ENCODE assay signal across 20 cellular contexts in genomic region chr17:49577978-49578893, GRCh38. TPM values are rescaled to one million over a fixed set of nuclear protein-coding genes. Genes with fewer than 3 reads are reported as not detected.
DNase-seq lines count a peak whose midpoint lies in the region; ATAC-seq and TF ChIP-seq lines count a peak whose summit lies in the region.
"Had no signal": no experiment of that assay in that cellular context is flagged by ENCODE, and none has a peak within 500 bp of the region (broad histone marks: within the 10 kb centered on the region; RNA-seq: fewer than 3 reads in every experiment).

No MANE protein-coding gene starts in this region.

- peaks cover 15% of the 10 kb centered on the region for H3K4me1 Mint-ChIP-seq in activated naive CD4-positive, alpha-beta T cell treated with anti-CD3 and anti-CD28 coated beads for 36 hours (ENCODE audit: low read depth)
- H3K4me1 Mint-ChIP-seq in brain: peaks cover 20% of the 10 kb centered on the region
- H3K4me1 Mint-ChIP-seq in CD4-positive, alpha-beta memory T cell: peaks cover 2 to 14% (median 8%) of the 10 kb centered on the region in 4 donors

- no peak for TF ChIP-seq POLR2A in esophagus squamous epithelium (IDR thresholded peaks at IDR 0.05)

- no peak for ATAC-seq in upper lobe of right lung
- ATAC-seq: sciatic nerve had no signal

- POLR2A ChIA-PET in CD4-positive, alpha-beta memory T cell (lab: Charles Lee; ENCODE audit: partially characterized antibody): no interaction called here

- no peak overlapping the region for H2AFZ ChIP-seq in neuronal stem cell (ENCODE audit: low read length)
- H2AFZ ChIP-seq in smooth muscle cell (ENCODE audit: low read depth): no peak overlapping the region

- H3K23ac ChIP-seq in neuronal stem cell (ENCODE audit: low read depth, low read length, poor library complexity): peak overlapping the region; percentile 65

- H3K4ac ChIP-seq in neuronal stem cell (ENCODE audit: low read length): no peak overlapping the region

- no peak for TF ChIP-seq CTCF in brain (conservative IDR thresholded peaks at IDR 0.05)
- no peak for TF ChIP-seq CTCF in upper lobe of right lung (IDR thresholded peaks at IDR 0.05)
- TF ChIP-seq CTCF in smooth muscle cell (IDR thresholded peaks at IDR 0.05; ENCODE audit: borderline replicate concordance, insufficient read depth, poor library complexity, severe bottlenecking): no peak
- TF ChIP-seq CTCF in esophagus squamous epithelium (IDR thresholded peaks at IDR 0.05): no peak

- H3K9me3 Mint-ChIP-seq in activated naive CD4-positive, alpha-beta T cell treated with anti-CD3 and anti-CD28 coated beads for 36 hours: no peaks in the 10 kb centered on the region
- H3K9me3 Mint-ChIP-seq in brain: no peaks in the 10 kb centered on the region
- no peaks in the 10 kb centered on the region for H3K9me3 Mint-ChIP-seq in CD4-positive, alpha-beta memory T cell
- H3K9me3 Mint-ChIP-seq: activated naive CD4-positive, alpha-beta T cell treated with anti-CD3 and anti-CD28 coated beads, Interleukin-2, amount 50 U/mL, for 72 hours; H9 had no signal

- no peaks in the 10 kb centered on the region for H4K20me1 ChIP-seq in smooth muscle cell (ENCODE audit: low read depth)

- H3K36me3 Mint-ChIP-seq in activated naive CD4-positive, alpha-beta T cell treated with anti-CD3 and anti-CD28 coated beads for 36 hours (ENCODE audit: low read depth): no peaks in the 10 kb centered on the region
- H3K36me3 Mint-ChIP-seq in brain: no peaks in the 10 kb centered on the region
- H3K36me3 Mint-ChIP-seq in CD4-positive, alpha-beta memory T cell: no peaks in the 10 kb centered on the region
- H3K36me3 Mint-ChIP-seq: activated naive CD4-positive, alpha-beta T cell treated with anti-CD3 and anti-CD28 coated beads, Interleukin-2, amount 50 U/mL, for 72 hours had no signal

- H3K79me2 ChIP-seq in smooth muscle cell (ENCODE audit: low read depth): no peaks in the 10 kb centered on the region

- H2BK12ac ChIP-seq in neuronal stem cell (ENCODE audit: low read length): peak overlapping the region; percentile 73

- no peak overlapping the region for H3K14ac ChIP-seq in neuronal stem cell (ENCODE audit: low read length)

- H3K4me1 ChIP-seq in neuronal stem cell (ENCODE audit: control insufficient read depth in 2 of 2, insufficient read depth in 1 of 2, low read depth in 1 of 2, low read length in 2 of 2): peaks cover 6% of the 10 kb centered on the region in 2 donors
- peaks cover 28% of the 10 kb centered on the region for H3K4me1 ChIP-seq in upper lobe of right lung
- no peaks in the 10 kb centered on the region for H3K4me1 ChIP-seq in smooth muscle cell (ENCODE audit: low read depth)
- peaks cover 25 to 59% (median 28%) of the 10 kb centered on the region in 3 donors for H3K4me1 ChIP-seq in esophagus squamous epithelium
- H3K4me1 ChIP-seq in CD4-positive, alpha-beta memory T cell (ENCODE audit: insufficient read depth, low read length): peaks cover 17% of the 10 kb centered on the region

- H3K18ac ChIP-seq in neuronal stem cell (ENCODE audit: low read length): no peak overlapping the region

- intact Hi-C loops in activated naive CD4-positive, alpha-beta T cell treated with anti-CD3 and anti-CD28 coated beads for 36 hours (cut with micrococcal nuclease): no loop called here
- intact Hi-C loops in upper lobe of right lung (cut with DNase I) (loop anchor here (10.0 kb wide), 1 partner anchor 267 kb away; the partner anchor contains the start of gene TAC4), esophagus squamous epithelium (cut with DNase I) (loop anchor here (10.0 kb wide), 2 partner anchors 197 to 417 kb away; partner anchors contain the start of gene DLX3)
- intact Hi-C loops in CD4-positive, alpha-beta memory T cell (cut with micrococcal nuclease): no loop called here

- CTCF ChIA-PET in activated naive CD4-positive, alpha-beta T cell treated with anti-CD3 and anti-CD28 coated beads for 36 hours (lab: Charles Lee): interaction anchor here (1.1 to 10.8 kb wide), 2 partner anchors 10 to 116 kb away, joined by 3 to 232 read pairs; no protein-coding TSS in a partner anchor
- CTCF ChIA-PET in CD4-positive, alpha-beta memory T cell (lab: Charles Lee; ENCODE audit: partially characterized antibody): interaction anchor here (0.9 to 11.9 kb wide), 2 partner anchors 120 to 273 kb away, joined by 3 to 219 read pairs; no protein-coding TSS in a partner anchor

- no peak overlapping the region for H3K27ac Mint-ChIP-seq in activated naive CD4-positive, alpha-beta T cell treated with anti-CD3 and anti-CD28 coated beads for 36 hours
- peak overlapping the region in 2 of 5 experiments; percentile 90 to 91 for H3K27ac Mint-ChIP-seq in brain
- H3K27ac Mint-ChIP-seq in CD4-positive, alpha-beta memory T cell: no peak overlapping the region
- H3K27ac Mint-ChIP-seq: activated naive CD4-positive, alpha-beta T cell treated with anti-CD3 and anti-CD28 coated beads, Interleukin-2, amount 50 U/mL, for 72 hours; H9 had no signal

- no peak overlapping the region for H4K91ac ChIP-seq in neuronal stem cell (ENCODE audit: low read depth, low read length, poor library complexity)

- no peak overlapping the region for H3K4me2 ChIP-seq in neuronal stem cell (ENCODE audit: insufficient read depth, low read length, poor library complexity, severe bottlenecking)
- H3K4me2 ChIP-seq in smooth muscle cell: no peak overlapping the region

- no peak overlapping the region for H3K9ac ChIP-seq in neuronal stem cell (ENCODE audit: low read depth, low read length, poor library complexity)
- no peak overlapping the region for H3K9ac ChIP-seq in smooth muscle cell (ENCODE audit: low read depth)

- H3K27me3 ChIP-seq in neuronal stem cell (ENCODE audit: control insufficient read depth in 3 of 3, insufficient read depth in 3 of 3, low read depth in 1 of 3, low read length in 3 of 3): peaks cover 0 to 51% (median 4%) of the 10 kb centered on the region in 3 experiments
- peaks cover 7% of the 10 kb centered on the region for H3K27me3 ChIP-seq in upper lobe of right lung
- H3K27me3 ChIP-seq in smooth muscle cell (ENCODE audit: low read depth): no peaks in the 10 kb centered on the region
- H3K27me3 ChIP-seq in esophagus squamous epithelium: peaks cover 0 to 45% (median 0%) of the 10 kb centered on the region in 4 donors
- peaks cover 18% of the 10 kb centered on the region for H3K27me3 ChIP-seq in CD4-positive, alpha-beta memory T cell (ENCODE audit: insufficient read depth, low read length)
- H3K27me3 ChIP-seq: ovary had no signal

- H2AK5ac ChIP-seq in neuronal stem cell (ENCODE audit: low read depth, low read length): peak overlapping the region; percentile 60

- H3K4me3 ChIP-seq in neuronal stem cell (ENCODE audit: low read length in 2 of 2) (no peak overlapping the region), upper lobe of right lung (no peak overlapping the region), smooth muscle cell (no peak overlapping the region), esophagus squamous epithelium (peak overlapping the region in 1 of 4 donors; percentile 78)
- no peak overlapping the region for H3K4me3 ChIP-seq in CD4-positive, alpha-beta memory T cell (ENCODE audit: low read length in 2 of 2)

- H2BK15ac ChIP-seq in neuronal stem cell (ENCODE audit: low read length): no peak overlapping the region

- H4K8ac ChIP-seq in neuronal stem cell (ENCODE audit: low read depth, low read length): no peak overlapping the region

- DNase-seq in activated naive CD4-positive, alpha-beta T cell treated with anti-CD3 and anti-CD28 coated beads for 36 hours: peak; percentile 78
- no peak for DNase-seq in activated naive CD4-positive, alpha-beta T cell (lab: John Stamatoyannopoulos, UW)
- DNase-seq in neuronal stem cell (ENCODE audit: low spot score) (no peak), upper lobe of right lung (no peak), smooth muscle cell (lab: John Stamatoyannopoulos, UW; ENCODE audit: unreplicated experiment) (no peak), esophagus squamous epithelium (lab: John Stamatoyannopoulos, UW) (no peak)
- no peak for DNase-seq in CD4-positive, alpha-beta memory T cell
- DNase-seq: activated T-cell treated with anti-CD3 and anti-CD28 coated beads for 4 hours; DMS 273 treated with DMSO at 0.1 percent for 48 hours; H9; KBM-7; NCI-H2081 treated with DMSO at 0.1 percent for 48 hours; NCI-H510A; ovary; stimulated activated CD4-positive, alpha-beta T cell treated with anti-CD3 and anti-CD28 coated beads, Interleukin-2, amount 100 ng/mL, for 24 hours had no signal

- no peak overlapping the region for H3K27ac ChIP-seq in neuronal stem cell (replicated peaks; ENCODE audit: low read length)
- H3K27ac ChIP-seq in upper lobe of right lung: peak overlapping the region; percentile 17
- no peak overlapping the region for H3K27ac ChIP-seq in smooth muscle cell (ENCODE audit: low read depth)
- peak overlapping the region in 1 of 4 donors; percentile 17 for H3K27ac ChIP-seq in esophagus squamous epithelium
- no peak overlapping the region for H3K27ac ChIP-seq in CD4-positive, alpha-beta memory T cell (ENCODE audit: low read depth, low read length)
- H3K27ac ChIP-seq: BLaER1 treated with 17β-estradiol and CSF1 and Interleukin-3, amounts not matched to agents 10 nM and 100 nM; ovary; RWPE1 had no signal

- H3K36me3 ChIP-seq in neuronal stem cell (replicated peaks in 1 of 2; ENCODE audit: control insufficient read depth in 2 of 2, insufficient read depth in 2 of 2, low read length in 2 of 2) (no peaks in the 10 kb centered on the region), upper lobe of right lung (no peaks in the 10 kb centered on the region), smooth muscle cell (ENCODE audit: low read depth) (no peaks in the 10 kb centered on the region), esophagus squamous epithelium (no peaks in the 10 kb centered on the region)
- H3K36me3 ChIP-seq in CD4-positive, alpha-beta memory T cell (ENCODE audit: insufficient read depth, low read length): no peaks in the 10 kb centered on the region
- H3K36me3 ChIP-seq: BLaER1 treated with 17β-estradiol and CSF1 and Interleukin-3, amounts not matched to agents 10 nM and 100 nM; ovary had no signal

- peaks cover 30% of the 10 kb centered on the region for H3K27me3 Mint-ChIP-seq in activated naive CD4-positive, alpha-beta T cell treated with anti-CD3 and anti-CD28 coated beads for 36 hours (ENCODE audit: low read depth)
- H3K27me3 Mint-ChIP-seq in brain: peaks cover 45% of the 10 kb centered on the region
- peaks cover 12 to 30% of the 10 kb centered on the region in 2 donors for H3K27me3 Mint-ChIP-seq in CD4-positive, alpha-beta memory T cell

- peak overlapping the region; percentile 56 for H3K4me3 Mint-ChIP-seq in activated naive CD4-positive, alpha-beta T cell treated with anti-CD3 and anti-CD28 coated beads for 36 hours
- H3K4me3 Mint-ChIP-seq in brain: peak overlapping the region; percentile 85 to 89 (median 89)
- H3K4me3 Mint-ChIP-seq in CD4-positive, alpha-beta memory T cell: peak overlapping the region in 2 of 8 donors; percentile 34 to 76

- H2BK120ac ChIP-seq in neuronal stem cell (ENCODE audit: low read depth, low read length): no peak overlapping the region

- peaks cover 1% of the 10 kb centered on the region for H3K79me1 ChIP-seq in neuronal stem cell (ENCODE audit: low read depth, low read length)

- H2BK5ac ChIP-seq in neuronal stem cell (ENCODE audit: low read length): no peak overlapping the region

- no CpG with 5 or more reads among the region's 20 CpGs for WGBS in neuronal stem cell (ENCODE audit: extremely low coverage in 2 of 2, insufficient read length in 2 of 2, insufficient replicate concordance in 1 of 2), 2 donors
- WGBS in smooth muscle cell (ENCODE audit: low lambda C conversion rate): 95% methylated on average over 19 of the region's 20 CpGs
- 50 to 85% methylated on average over 1 to 14 of the region's 20 CpGs for WGBS in esophagus squamous epithelium, 2 donors

- peaks cover 0 to 2% of the 10 kb centered on the region in 2 donors for H3K9me3 ChIP-seq in neuronal stem cell (replicated peaks in 1 of 2; ENCODE audit: control insufficient read depth in 2 of 2, insufficient read depth in 1 of 2, low read depth in 1 of 2, low read length in 2 of 2)
- H3K9me3 ChIP-seq in upper lobe of right lung: no peaks in the 10 kb centered on the region
- no peaks in the 10 kb centered on the region for H3K9me3 ChIP-seq in smooth muscle cell (replicated peaks; ENCODE audit: low read depth)
- no peaks in the 10 kb centered on the region for H3K9me3 ChIP-seq in esophagus squamous epithelium
- no peaks in the 10 kb centered on the region for H3K9me3 ChIP-seq in CD4-positive, alpha-beta memory T cell (ENCODE audit: control insufficient read depth in 1 of 2, low read length in 2 of 2)
- H3K9me3 ChIP-seq: BLaER1 treated with 17β-estradiol and CSF1 and Interleukin-3, amounts not matched to agents 10 nM and 100 nM; ovary had no signal

- H3F3A ChIP-seq in smooth muscle cell (ENCODE audit: low read depth): no peaks in the 10 kb centered on the region

RNA-seq across cellular contexts. Expression of gene NXPH3, which starts 2.6 kb away (rescaled TPM):
- total RNA-seq in activated naive CD4-positive, alpha-beta T cell treated with anti-CD3 and anti-CD28 coated beads for 36 hours: under 1 TPM; 0.25 to 0.26 TPM
- polyA plus RNA-seq in brain (ENCODE audit: insufficient read depth, low read depth, low replicate concordance) (5.1 TPM), smooth muscle cell (1.3 and 1.5 TPM in 2 replicates)
- 2.9 TPM for polyA plus RNA-seq in neuronal stem cell (2013, experiment 1 of 2)
- 2.8 TPM for polyA plus RNA-seq in neuronal stem cell (2013, experiment 2 of 2)
- total RNA-seq in upper lobe of right lung (6.3 TPM), smooth muscle cell (1.8 and 3.6 TPM in 2 replicates), esophagus squamous epithelium (1 to 10 TPM in 2 of 4 donors, under 1 TPM in 2; 0.53 to 3.8 (median 1.5) TPM)
- not detected for total RNA-seq in CD4-positive, alpha-beta memory T cell
- not detected for polyA plus RNA-seq in CD4-positive, alpha-beta memory T cell

Comparison
In these comparisons a context has a peak if more than half of its experiments do, and no peak if none do; other contexts are left out.
1. intact Hi-C loops: an anchor here in upper lobe of right lung (10.0 kb wide) and esophagus squamous epithelium (10.0 kb wide); none called in activated naive CD4-positive, alpha-beta T cell treated with anti-CD3 and anti-CD28 coated beads for 36 hours and CD4-positive, alpha-beta memory T cell.